In the genomic region with DNA sequence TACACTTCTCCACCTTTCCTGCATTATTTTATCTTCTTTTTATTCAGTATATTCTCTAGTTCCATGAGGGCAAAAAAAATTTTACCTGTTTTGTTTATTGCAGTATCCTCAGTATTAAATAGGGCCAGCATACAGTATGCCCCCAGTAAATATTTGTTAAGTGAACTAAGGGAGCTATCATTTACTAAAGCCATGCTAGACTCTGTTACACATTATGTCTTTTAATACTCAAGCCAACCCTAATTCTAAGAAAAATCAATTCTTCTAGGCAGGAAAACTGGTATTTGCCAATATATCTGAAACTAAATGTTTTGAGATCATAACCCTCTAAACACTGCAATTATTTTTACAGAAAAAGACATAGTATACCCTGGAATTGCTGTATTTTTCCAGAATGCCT, we compare ENCODE assay signal across 1 cellular context.
TF ChIP-seq lines count a peak whose summit lies in the region.

No MANE protein-coding gene starts in this region.

TF ChIP-seq in IMR-90, 13 proteins besides CTCF, POLR2A, EP300 and RAD21:
- TF ChIP-seq CHD1 (IDR thresholded peaks at IDR 0.05; ENCODE audit: low read depth, low read length): no peak
- no peak for TF ChIP-seq FOS (IDR thresholded peaks at IDR 0.05; ENCODE audit: low read depth, low read length)
- TF ChIP-seq, protein P1, sequence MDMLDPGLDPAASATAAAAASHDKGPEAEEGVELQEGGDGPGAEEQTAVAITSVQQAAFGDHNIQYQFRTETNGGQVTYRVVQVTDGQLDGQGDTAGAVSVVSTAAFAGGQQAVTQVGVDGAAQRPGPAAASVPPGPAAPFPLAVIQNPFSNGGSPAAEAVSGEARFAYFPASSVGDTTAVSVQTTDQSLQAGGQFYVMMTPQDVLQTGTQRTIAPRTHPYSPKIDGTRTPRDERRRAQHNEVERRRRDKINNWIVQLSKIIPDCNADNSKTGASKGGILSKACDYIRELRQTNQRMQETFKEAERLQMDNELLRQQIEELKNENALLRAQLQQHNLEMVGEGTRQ (IDR thresholded peaks at IDR 0.05; ENCODE audit: low read depth, low read length): no peak
- no peak for TF ChIP-seq RFX5 (IDR thresholded peaks at IDR 0.05; ENCODE audit: low read depth, low read length)
- TF ChIP-seq MXI1 (IDR thresholded peaks at IDR 0.05; ENCODE audit: borderline replicate concordance, low read depth, low read length): no peak
- TF ChIP-seq, protein P2, sequence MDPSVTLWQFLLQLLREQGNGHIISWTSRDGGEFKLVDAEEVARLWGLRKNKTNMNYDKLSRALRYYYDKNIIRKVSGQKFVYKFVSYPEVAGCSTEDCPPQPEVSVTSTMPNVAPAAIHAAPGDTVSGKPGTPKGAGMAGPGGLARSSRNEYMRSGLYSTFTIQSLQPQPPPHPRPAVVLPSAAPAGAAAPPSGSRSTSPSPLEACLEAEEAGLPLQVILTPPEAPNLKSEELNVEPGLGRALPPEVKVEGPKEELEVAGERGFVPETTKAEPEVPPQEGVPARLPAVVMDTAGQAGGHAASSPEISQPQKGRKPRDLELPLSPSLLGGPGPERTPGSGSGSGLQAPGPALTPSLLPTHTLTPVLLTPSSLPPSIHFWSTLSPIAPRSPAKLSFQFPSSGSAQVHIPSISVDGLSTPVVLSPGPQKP (IDR thresholded peaks at IDR 0.05; ENCODE audit: borderline replicate concordance, low read depth, low read length): no peak
- TF ChIP-seq CEBPB (IDR thresholded peaks at IDR 0.05; ENCODE audit: low read depth, low read length): no peak
- no peak for TF ChIP-seq NFE2L2 (IDR thresholded peaks at IDR 0.05; ENCODE audit: low read depth, low read length)
- TF ChIP-seq MAZ (IDR thresholded peaks at IDR 0.05; ENCODE audit: borderline replicate concordance, low read depth, low read length): no peak
- no peak for TF ChIP-seq MAFK (IDR thresholded peaks at IDR 0.05; ENCODE audit: low read depth, low read length)
- no peak for TF ChIP-seq BHLHE40 (IDR thresholded peaks at IDR 0.05; ENCODE audit: low read depth, low read length)
- no peak for TF ChIP-seq SMC3 (IDR thresholded peaks at IDR 0.05; ENCODE audit: low read depth, low read length)
- no peak for TF ChIP-seq RCOR1 (IDR thresholded peaks at IDR 0.05; ENCODE audit: insufficient replicate concordance, low read length)
